Comparison of ENCODE assay signal across 1 cellular context in the genomic region with DNA sequence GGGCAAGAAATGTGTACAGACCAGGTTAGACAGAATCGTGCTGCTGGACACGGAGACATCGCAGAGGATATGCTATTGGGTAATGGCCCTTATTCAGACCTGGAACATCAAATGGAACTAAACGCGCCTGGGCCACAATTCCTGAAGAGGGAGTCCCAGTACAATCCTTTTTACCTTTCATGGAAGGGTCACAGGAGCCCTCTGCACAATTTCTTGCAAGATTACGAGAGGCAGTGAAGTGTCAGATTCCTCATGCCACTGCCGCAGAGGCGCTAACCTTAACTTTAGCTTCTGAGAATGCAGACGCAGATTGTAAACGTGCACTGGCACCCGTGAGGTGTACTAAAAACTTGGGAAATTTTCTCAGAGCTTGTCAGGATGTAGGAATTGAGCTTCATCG.
TF ChIP-seq lines count a peak whose summit lies in the region.

No MANE protein-coding gene starts in this region.

TF ChIP-seq in H1, 55 proteins besides CTCF, POLR2A, EP300 and RAD21:
- no peak for TF ChIP-seq SP1 (IDR thresholded peaks at IDR 0.05; ENCODE audit: low read depth, low read length)
- no peak for TF ChIP-seq SUZ12 (IDR thresholded peaks at IDR 0.05; ENCODE audit: low read length)
- no peak for TF ChIP-seq BACH1 (IDR thresholded peaks at IDR 0.05; ENCODE audit: low read length)
- TF ChIP-seq CBX5 (IDR thresholded peaks at IDR 0.05; ENCODE audit: low read depth, low read length) = no peak
- no peak for TF ChIP-seq SAP30 (IDR thresholded peaks at IDR 0.05; ENCODE audit: insufficient read depth, insufficient replicate concordance, low read length)
- TF ChIP-seq JUN (IDR thresholded peaks at IDR 0.05; ENCODE audit: low read depth, low read length) = no peak
- TF ChIP-seq TAF1 (IDR thresholded peaks at IDR 0.05; ENCODE audit: low read depth, low read length) = no peak
- TF ChIP-seq BCL11A (IDR thresholded peaks at IDR 0.05; ENCODE audit: low read depth in 2 of 2, low read length in 2 of 2) = no peak
- TF ChIP-seq JUND (IDR thresholded peaks at IDR 0.05; ENCODE audit: low read length) = no peak
- no peak for TF ChIP-seq POLR2AphosphoS5 (IDR thresholded peaks at IDR 0.05; ENCODE audit: low read depth, low read length)
- TF ChIP-seq CHD1 (IDR thresholded peaks at IDR 0.05; ENCODE audit: low read depth, low read length) = no peak
- TF ChIP-seq MAFK (IDR thresholded peaks at IDR 0.05; ENCODE audit: low read depth, low read length) = no peak
- no peak for TF ChIP-seq HDAC6 (IDR thresholded peaks at IDR 0.05; ENCODE audit: low read depth, low read length)
